15 cellular contexts compared by ENCODE assay signal in the genomic region with DNA sequence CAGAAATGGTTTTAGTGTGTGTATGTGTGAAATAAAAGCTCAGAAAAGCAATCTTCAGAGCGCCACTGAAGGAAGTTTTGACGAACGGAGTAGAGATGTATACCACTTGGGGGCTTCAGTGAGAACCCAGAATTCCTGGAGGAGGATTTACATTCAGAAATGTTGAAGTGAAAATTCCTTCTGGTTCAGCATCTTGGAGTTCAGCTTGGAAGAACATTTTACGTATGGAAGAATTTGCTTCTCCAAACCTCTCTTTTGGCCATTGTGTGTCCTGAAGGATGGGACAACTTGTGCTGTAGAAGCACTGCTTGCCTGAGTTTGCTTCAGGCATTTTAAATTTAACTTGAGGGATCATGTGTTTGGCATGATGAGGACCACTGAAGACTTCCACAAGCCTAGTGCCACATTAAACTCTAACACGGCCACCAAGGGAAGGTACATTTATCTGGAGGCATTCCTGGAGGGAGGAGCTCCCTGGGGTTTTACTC. TPM values are rescaled to one million over a fixed set of nuclear protein-coding genes. Genes with fewer than 3 reads are reported as not detected.
A peak's percentile ranks its signal among the peaks of the same experiment; 100 is the strongest.
DNase-seq lines count a peak whose midpoint lies in the region; FAIRE-seq and TF ChIP-seq lines count a peak whose summit lies in the region.
"Had no signal": no experiment of that assay in that cellular context is flagged by ENCODE, and none has a peak within 500 bp of the region (broad histone marks: within the 10 kb centered on the region; RNA-seq: fewer than 3 reads in every experiment).

No MANE protein-coding gene starts in this region.

- H3K9ac ChIP-seq in astrocyte (ENCODE audit: low read length) = peak overlapping the region; percentile 76
- H3K9ac ChIP-seq: BLaER1 had no signal

- H3K4me3 ChIP-seq in AG10803 (ENCODE audit: low read length) (peak overlapping the region; percentile 35), astrocyte (ENCODE audit: insufficient read depth, low read depth, low read length) (peak overlapping the region; percentile 58), right atrium auricular region (peak overlapping the region; percentile 9 to 27)
- H3K4me3 ChIP-seq: BLaER1, testis had no signal

- H3K27ac ChIP-seq in astrocyte (ENCODE audit: low read depth, low read length) (peak overlapping the region; percentile 46), right atrium auricular region (peak overlapping the region; percentile 28 to 45)
- H3K27ac ChIP-seq: BLaER1, testis had no signal

- H3K4me3 Mint-ChIP-seq in astrocyte (ENCODE audit: unreplicated experiment) = peak overlapping the region; percentile 88
- peak overlapping the region; percentile 77 for H3K4me3 Mint-ChIP-seq in osteocyte (ENCODE audit: unreplicated experiment)
- H3K4me3 Mint-ChIP-seq: activated naive CD8-positive, alpha-beta T cell had no signal

- TF ChIP-seq CTCF in AG10803 (conservative IDR thresholded peaks at IDR 0.05; ENCODE audit: low read length) (peak; percentile 16; the same call in 1 of the 2 replicates), astrocyte (IDR thresholded peaks at IDR 0.05; ENCODE audit: insufficient read depth, low read depth, low read length) (peak; percentile 2), right atrium auricular region (IDR thresholded peaks at IDR 0.05) (no peak), osteocyte (IDR thresholded peaks at IDR 0.05) (peak; percentile 19)

- H3K4me1 ChIP-seq in astrocyte (ENCODE audit: insufficient read depth, low read length) (peaks cover 4% of the 10 kb centered on the region), right atrium auricular region (no peaks in the 10 kb centered on the region)
- H3K4me1 ChIP-seq: BLaER1, testis had no signal

- no peaks in the 10 kb centered on the region for H3K27me3 ChIP-seq in astrocyte (ENCODE audit: insufficient read depth, low read length)
- H3K27me3 ChIP-seq in right atrium auricular region = no peaks in the 10 kb centered on the region
- H3K27me3 ChIP-seq: testis had no signal

- H3K36me3 Mint-ChIP-seq in astrocyte (ENCODE audit: low read depth, unreplicated experiment) (peaks cover 11% of the 10 kb centered on the region), osteocyte (ENCODE audit: unreplicated experiment) (peaks cover 4% of the 10 kb centered on the region)
- H3K36me3 Mint-ChIP-seq: activated naive CD8-positive, alpha-beta T cell had no signal

- H2AFZ ChIP-seq in astrocyte (ENCODE audit: low read depth, low read length) = peak overlapping the region; percentile 73

- peaks cover 22% of the 10 kb centered on the region for H3K4me1 Mint-ChIP-seq in astrocyte (ENCODE audit: low read depth, unreplicated experiment)
- H3K4me1 Mint-ChIP-seq in osteocyte (ENCODE audit: unreplicated experiment) = peaks cover 34% of the 10 kb centered on the region

- H3K4me2 ChIP-seq in astrocyte (ENCODE audit: low read length) = peak overlapping the region; percentile 84
- H3K4me2 ChIP-seq: BLaER1 had no signal

- no peaks in the 10 kb centered on the region for H3K36me3 ChIP-seq in astrocyte (ENCODE audit: insufficient read depth, low read length)
- no peaks in the 10 kb centered on the region for H3K36me3 ChIP-seq in right atrium auricular region
- H3K36me3 ChIP-seq: BLaER1 had no signal

- FAIRE-seq in astrocyte (lab: Jason Lieb, UNC) = peak; percentile 89

- H3K27ac Mint-ChIP-seq in astrocyte (ENCODE audit: unreplicated experiment) (peak overlapping the region; percentile 92), osteocyte (ENCODE audit: unreplicated experiment) (peak overlapping the region; percentile 85)
- H3K27ac Mint-ChIP-seq: activated naive CD8-positive, alpha-beta T cell had no signal

- H4K20me1 ChIP-seq in astrocyte (ENCODE audit: insufficient read depth, low read length) = no peaks in the 10 kb centered on the region
- H4K20me1 ChIP-seq: BLaER1 had no signal

- H3K9me3 ChIP-seq in astrocyte (ENCODE audit: insufficient read depth, low read depth, low read length) (no peaks in the 10 kb centered on the region), right atrium auricular region (no peaks in the 10 kb centered on the region)
- H3K9me3 ChIP-seq: BLaER1, testis had no signal

- DNase-seq in AG10803 (ENCODE audit: low read depth) (no peak), astrocyte (ENCODE audit: low read depth) (peak; percentile 31), right atrium auricular region (ENCODE audit: low spot score) (no peak), osteocyte (ENCODE audit: extremely low spot score, unreplicated experiment) (no peak), NCI-H226 (no peak), GOT3 (lab: John Stamatoyannopoulos, UW) (no peak), COLO829 (ENCODE audit: low spot score) (no peak), epidermal melanocyte (ENCODE audit: insufficient read length, low spot score) (no peak)
- DNase-seq: activated CD4-positive, alpha-beta T cell treated with anti-CD3 and anti-CD28 coated beads, Interleukin-2, amount 50 U/mL, for 1 hour; IMR-90; stimulated activated CD4-positive, alpha-beta T cell treated with anti-CD3 and anti-CD28 coated beads, Interleukin-2, amount 100 ng/mL, for 48 hours; testis had no signal

- H3K9me3 Mint-ChIP-seq in astrocyte (ENCODE audit: unreplicated experiment) = no peaks in the 10 kb centered on the region
- H3K9me3 Mint-ChIP-seq in osteocyte (ENCODE audit: unreplicated experiment) = no peaks in the 10 kb centered on the region

- H3K27me3 Mint-ChIP-seq in astrocyte (ENCODE audit: low read depth, unreplicated experiment) = no peaks in the 10 kb centered on the region
- H3K27me3 Mint-ChIP-seq in osteocyte (ENCODE audit: unreplicated experiment) = no peaks in the 10 kb centered on the region

- peaks cover 33% of the 10 kb centered on the region for H3K79me2 ChIP-seq in astrocyte (ENCODE audit: insufficient read depth, low read length)

RNA-seq across cellular contexts. Expression of gene SHROOM3, which starts 0.7 kb away (rescaled TPM):
- total RNA-seq in astrocyte (50.9 and 64.6 TPM in 2 replicates), right atrium auricular region (10 to 100 TPM; 30.6 to 30.9 TPM), osteocyte (3.8 and 4.8 TPM in 2 replicates)

RNA-seq across cellular contexts. Expression of gene CCDC158, which starts 14.8 kb away (rescaled TPM):
- total RNA-seq in astrocyte (not detected in 2 replicates), right atrium auricular region (under 1 TPM; 0.19 to 0.79 TPM), osteocyte (not detected in 2 replicates)
- total RNA-seq: IMR-90, myocyte had no signal

Comparison
In these comparisons a context has a peak if more than half of its experiments do, and no peak if none do; other contexts are left out.
1. CTCF ChIP-seq: peak in AG10803 (single experiment), astrocyte (single experiment) and osteocyte (single experiment); none in right atrium auricular region (0 of 2).
2. Peak in every context shown above with its lines, with median percentiles within 50 percentile points of each other: H3K4me3 ChIP-seq.